In genomic region chr3:128993461-128994172, GRCh38 we compare ENCODE assay signal across 8 cellular contexts. TPM values are rescaled to one million over a fixed set of nuclear protein-coding genes. Genes with fewer than 3 reads are reported as not detected.
DNase-seq lines count a peak whose midpoint lies in the region; ATAC-seq and TF ChIP-seq lines count a peak whose summit lies in the region.

TSS of gene CFAP92 (minus strand) at chr3:128994076. CDS start at chr3:128993304, 772 bp downstream.

- peaks cover 30% of the 10 kb centered on the region for H3K4me1 Mint-ChIP-seq in activated CD4-positive, alpha-beta T cell treated with anti-CD3 and anti-CD28 coated beads, Interleukin-2, amount 10 ng/mL, durations not matched to agents 24 days and 14 days

- no peak within 1 kb of the TSS for H3K27ac Mint-ChIP-seq in activated CD4-positive, alpha-beta T cell treated with anti-CD3 and anti-CD28 coated beads, Interleukin-2, amount 10 ng/mL, durations not matched to agents 24 days and 14 days

- H3K27me3 Mint-ChIP-seq in activated CD4-positive, alpha-beta T cell treated with anti-CD3 and anti-CD28 coated beads, Interleukin-2, amount 10 ng/mL, durations not matched to agents 24 days and 14 days = peaks cover 10% of the 10 kb centered on the region

- WGBS in right lobe of liver (ENCODE audit: insufficient coverage, low coverage, low lambda C conversion rate, missing lambda C conversion rate) = 14% methylated on average over 7 of the region's 57 CpGs

- H3K36me3 Mint-ChIP-seq in activated CD4-positive, alpha-beta T cell treated with anti-CD3 and anti-CD28 coated beads, Interleukin-2, amount 10 ng/mL, durations not matched to agents 24 days and 14 days (ENCODE audit: low read depth) = no peaks in the 10 kb centered on the region

- H3K27me3 ChIP-seq in right lobe of liver = peaks cover 0 to 14% of the 10 kb centered on the region in 2 donors

- H3K4me1 ChIP-seq in right lobe of liver = peaks cover 0 to 8% (median 0%) of the 10 kb centered on the region in 4 donors

- no peaks in the 10 kb centered on the region for H3K9me3 ChIP-seq in right lobe of liver

- H3K27ac ChIP-seq in right lobe of liver = no peak within 1 kb of the TSS

- no peak for TF ChIP-seq CTCF in choroid plexus epithelial cell (conservative IDR thresholded peaks at IDR 0.05; ENCODE audit: low read depth, low read length)
- no peak for TF ChIP-seq CTCF in right lobe of liver (IDR thresholded peaks at IDR 0.05)

- peak; percentile 93 for ATAC-seq in GM18498 (IDR thresholded peaks at IDR 0.05; ENCODE audit: unreplicated experiment)
- ATAC-seq in HG03039 (IDR thresholded peaks at IDR 0.05; ENCODE audit: unreplicated experiment) = peak; percentile 85
- peak; percentile 96 to 99 (median 98) for ATAC-seq in right lobe of liver

- H3K4me3 ChIP-seq in choroid plexus epithelial cell (ENCODE audit: low read depth, low read length) = peak within 1 kb of the TSS; percentile 52
- H3K4me3 ChIP-seq in right lobe of liver = peak within 1 kb of the TSS; percentile 27 to 40 (median 28)

- H3K4me3 Mint-ChIP-seq in activated CD4-positive, alpha-beta T cell treated with anti-CD3 and anti-CD28 coated beads, Interleukin-2, amount 10 ng/mL, durations not matched to agents 24 days and 14 days = peak within 1 kb of the TSS; percentile 74

- H3K9me3 Mint-ChIP-seq in activated CD4-positive, alpha-beta T cell treated with anti-CD3 and anti-CD28 coated beads, Interleukin-2, amount 10 ng/mL, durations not matched to agents 24 days and 14 days = peaks cover 5% of the 10 kb centered on the region

- DNase-seq in NCI-H2196 treated with DMSO at 0.1 percent for 48 hours (lab: John Stamatoyannopoulos, UW; ENCODE audit: unreplicated experiment) = peak; percentile 92
- DNase-seq in activated CD4-positive, alpha-beta T cell treated with anti-CD3 and anti-CD28 coated beads, Interleukin-2, amount 10 ng/mL, durations not matched to agents 24 days and 14 days = peak; percentile 98
- peak; percentile 70 for DNase-seq in choroid plexus epithelial cell (ENCODE audit: low read depth)
- DNase-seq in right lobe of liver = peak; percentile 86 to 92 (median 87)
- peak; percentile 89 to 92 for DNase-seq in stimulated activated CD4-positive, alpha-beta T cell treated with anti-CD3 and anti-CD28 coated beads, Interleukin-2, amount 100 ng/mL, for 24 hours
- no peak for DNase-seq in GDM1 (lab: John Stamatoyannopoulos, UW)

- intact Hi-C loops in activated CD4-positive, alpha-beta T cell treated with anti-CD3 and anti-CD28 coated beads, Interleukin-2, amount 10 ng/mL, durations not matched to agents 24 days and 14 days (cut with micrococcal nuclease) = loop anchor here (1.0 to 10.0 kb wide), 2 partner anchors 34 to 251 kb away; partner anchors contain the start of gene COPG1
- intact Hi-C loops in right lobe of liver (cut with DNase I) = no loop called here

- TF ChIP-seq POLR2A in right lobe of liver (IDR thresholded peaks at IDR 0.05) = no peak

- H3K36me3 ChIP-seq in right lobe of liver = no peaks in the 10 kb centered on the region

RNA-seq across cellular contexts. Expression of gene CFAP92, which starts in this region (rescaled TPM):
- 0.17 TPM in 1 of 2 replicates, not detected in the other for total RNA-seq in activated CD4-positive, alpha-beta T cell treated with anti-CD3 and anti-CD28 coated beads, Interleukin-2, amount 10 ng/mL, durations not matched to agents 24 days and 14 days
- under 1 TPM in 4 of 6 experiments, not detected in 2; 0.05 to 0.21 (median 0.08) TPM for total RNA-seq in right lobe of liver

Comparison
In these comparisons a context has a peak if more than half of its experiments do, and no peak if none do; other contexts are left out.
1. Peak in DNase-seq in activated CD4-positive, alpha-beta T cell treated with anti-CD3 and anti-CD28 coated beads, Interleukin-2, amount 10 ng/mL, durations not matched to agents 24 days and 14 days; RNA of the gene not detected or under 1 TPM.
2. Peak in DNase-seq, ATAC-seq and H3K4me3 ChIP-seq in right lobe of liver; RNA of the gene not detected or under 1 TPM.